Comparison of ENCODE assay signal across 1 cellular context in genomic region chr3:57949779-57950618, GRCh38.
TF ChIP-seq lines count a peak whose summit lies in the region.

No MANE protein-coding gene starts in this region.

TF ChIP-seq in A549, 52 proteins besides CTCF, POLR2A, EP300 and RAD21 (continued from another document):
- no peak for TF ChIP-seq REST (IDR thresholded peaks at IDR 0.05)
- TF ChIP-seq HOXB13 (CRISPR knock-in tag; IDR thresholded peaks at IDR 0.05; ENCODE audit: low read depth) = no peak
- no peak for TF ChIP-seq HOXB5 (CRISPR knock-in tag; IDR thresholded peaks at IDR 0.05)
- no peak for TF ChIP-seq ESRRA (IDR thresholded peaks at IDR 0.05; ENCODE audit: borderline replicate concordance, low read length)
- TF ChIP-seq EHMT2 (IDR thresholded peaks at IDR 0.05; ENCODE audit: low read depth) = no peak
- TF ChIP-seq HDAC2 (IDR thresholded peaks at IDR 0.05) = no peak
- no peak for TF ChIP-seq HOXA7 (CRISPR knock-in tag; IDR thresholded peaks at IDR 0.05)
- peak; percentile 68; the same call in 1 of the 2 replicates for TF ChIP-seq MYC (IDR thresholded peaks at IDR 0.05; ENCODE audit: borderline replicate concordance, low read length)
- TF ChIP-seq FOSL2 (IDR thresholded peaks at IDR 0.05) = no peak
- peak; percentile 53; the same call in 1 of the 2 replicates for TF ChIP-seq FOSL2 (CRISPR knock-in tag; IDR thresholded peaks at IDR 0.05)
- no peak for TF ChIP-seq CHD2 (IDR thresholded peaks at IDR 0.05; ENCODE audit: low read length, partially characterized antibody)
- TF ChIP-seq CBX2 (IDR thresholded peaks at IDR 0.05; ENCODE audit: borderline replicate concordance, low read depth) = no peak
TF ChIP-seq in A549: peak in this region for 4.
